ENCODE assay signal across 14 cellular contexts in genomic region chr2:217609952-217610351, GRCh38.
DNase-seq lines count a peak whose midpoint lies in the region; ATAC-seq and TF ChIP-seq lines count a peak whose summit lies in the region.
"Had no signal": no experiment of that assay in that cellular context is flagged by ENCODE, and none has a peak within 500 bp of the region (broad histone marks: within the 10 kb centered on the region; RNA-seq: fewer than 3 reads in every experiment).

No MANE protein-coding gene starts in this region.

- CTCF ChIA-PET in activated CD8-positive, alpha-beta T cell treated with anti-CD3 and anti-CD28 coated beads, Interleukin-2, amount 10 ng/mL, durations not matched to agents 7 days and 5 days (lab: Charles Lee): no interaction called here

- H3K9me3 Mint-ChIP-seq in activated CD8-positive, alpha-beta T cell treated with anti-CD3 and anti-CD28 coated beads, Interleukin-2, amount 10 ng/mL, durations not matched to agents 7 days and 5 days (ENCODE audit: insufficient read depth): no peaks in the 10 kb centered on the region
- H3K9me3 Mint-ChIP-seq in stimulated activated effector memory CD8-positive, alpha-beta T cell treated with anti-CD3 and anti-CD28 coated beads, Interleukin-12 subunit alpha, Interleukin-12 subunit beta, amount 100 ng/mL, for 72 hours: no peaks in the 10 kb centered on the region
- H3K9me3 Mint-ChIP-seq: activated T-cell treated with anti-CD3 and anti-CD28 coated beads, Interleukin-2, amount 50 U/mL, for 4 hours had no signal

- intact Hi-C loops in upper lobe of right lung (cut with DNase I): no loop called here

- DNase-seq in activated CD8-positive, alpha-beta memory T cell treated with anti-CD3 and anti-CD28 coated beads for 24 hours: peak; percentile 59
- DNase-seq in activated CD8-positive, alpha-beta memory T cell treated with anti-CD3 and anti-CD28 coated beads, Interleukin-2, amount 50 U/mL, for 48 hours: no peak
- peak; percentile 92 for DNase-seq in NCI-H2029 treated with DMSO at 0.1 percent for 48 hours (lab: John Stamatoyannopoulos, UW)
- DNase-seq in activated CD8-positive, alpha-beta T cell treated with anti-CD3 and anti-CD28 coated beads, Interleukin-2, amount 10 ng/mL, durations not matched to agents 7 days and 5 days: no peak
- DNase-seq in stimulated activated effector memory CD8-positive, alpha-beta T cell treated with anti-CD3 and anti-CD28 coated beads, Interleukin-12 subunit alpha, Interleukin-12 subunit beta, amount 100 ng/mL, for 72 hours (ENCODE audit: low spot score in 2 of 2): no peak
- no peak for DNase-seq in upper lobe of right lung
- DNase-seq: kidney, NCI-H526 treated with DMSO at 0.1 percent for 48 hours, psoas muscle, Right ventricle myocardium superior had no signal

- no peak overlapping the region for H3K27ac ChIP-seq in upper lobe of right lung
- H3K27ac ChIP-seq: HL-60, psoas muscle had no signal

- H3K4me3 ChIP-seq in upper lobe of right lung: no peak overlapping the region
- H3K4me3 ChIP-seq: psoas muscle had no signal

- peaks cover 31% of the 10 kb centered on the region for H3K4me1 Mint-ChIP-seq in activated CD8-positive, alpha-beta T cell treated with anti-CD3 and anti-CD28 coated beads, Interleukin-2, amount 10 ng/mL, durations not matched to agents 7 days and 5 days (ENCODE audit: low read depth)
- peaks cover 23% of the 10 kb centered on the region for H3K4me1 Mint-ChIP-seq in stimulated activated effector memory CD8-positive, alpha-beta T cell treated with anti-CD3 and anti-CD28 coated beads, Interleukin-12 subunit alpha, Interleukin-12 subunit beta, amount 100 ng/mL, for 72 hours

- H3K4me3 Mint-ChIP-seq in activated CD8-positive, alpha-beta T cell treated with anti-CD3 and anti-CD28 coated beads, Interleukin-2, amount 10 ng/mL, durations not matched to agents 7 days and 5 days: no peak overlapping the region
- no peak overlapping the region for H3K4me3 Mint-ChIP-seq in stimulated activated effector memory CD8-positive, alpha-beta T cell treated with anti-CD3 and anti-CD28 coated beads, Interleukin-12 subunit alpha, Interleukin-12 subunit beta, amount 100 ng/mL, for 72 hours

- no peak for TF ChIP-seq CTCF in upper lobe of right lung (IDR thresholded peaks at IDR 0.05)

- peaks cover 5% of the 10 kb centered on the region for H3K4me1 ChIP-seq in upper lobe of right lung

- H3K36me3 Mint-ChIP-seq in activated CD8-positive, alpha-beta T cell treated with anti-CD3 and anti-CD28 coated beads, Interleukin-2, amount 10 ng/mL, durations not matched to agents 7 days and 5 days (ENCODE audit: low read depth): no peaks in the 10 kb centered on the region
- H3K36me3 Mint-ChIP-seq in stimulated activated effector memory CD8-positive, alpha-beta T cell treated with anti-CD3 and anti-CD28 coated beads, Interleukin-12 subunit alpha, Interleukin-12 subunit beta, amount 100 ng/mL, for 72 hours: peaks cover 5% of the 10 kb centered on the region

- no peaks in the 10 kb centered on the region for H3K27me3 ChIP-seq in upper lobe of right lung

- no peaks in the 10 kb centered on the region for H3K27me3 Mint-ChIP-seq in activated CD8-positive, alpha-beta T cell treated with anti-CD3 and anti-CD28 coated beads, Interleukin-2, amount 10 ng/mL, durations not matched to agents 7 days and 5 days (ENCODE audit: low read depth)

- H3K9me3 ChIP-seq in upper lobe of right lung: no peaks in the 10 kb centered on the region
- H3K9me3 ChIP-seq: psoas muscle had no signal

- POLR2A ChIA-PET in activated CD8-positive, alpha-beta T cell treated with anti-CD3 and anti-CD28 coated beads, Interleukin-2, amount 10 ng/mL, durations not matched to agents 7 days and 5 days (lab: Charles Lee): no interaction called here

- peak overlapping the region; percentile 81 for H3K27ac Mint-ChIP-seq in activated CD8-positive, alpha-beta T cell treated with anti-CD3 and anti-CD28 coated beads, Interleukin-2, amount 10 ng/mL, durations not matched to agents 7 days and 5 days
- H3K27ac Mint-ChIP-seq in stimulated activated effector memory CD8-positive, alpha-beta T cell treated with anti-CD3 and anti-CD28 coated beads, Interleukin-12 subunit alpha, Interleukin-12 subunit beta, amount 100 ng/mL, for 72 hours: peak overlapping the region; percentile 91

- ATAC-seq in activated CD8-positive, alpha-beta T cell treated with anti-CD3 and anti-CD28 coated beads, Interleukin-2, amount 10 ng/mL, durations not matched to agents 7 days and 5 days: peak; percentile 14
- peak; percentile 4 for ATAC-seq in stimulated activated effector memory CD8-positive, alpha-beta T cell treated with anti-CD3 and anti-CD28 coated beads, Interleukin-12 subunit alpha, Interleukin-12 subunit beta, amount 100 ng/mL, for 72 hours
- ATAC-seq in HG03565 (IDR thresholded peaks at IDR 0.05; ENCODE audit: unreplicated experiment) (no peak), HG02885 (IDR thresholded peaks at IDR 0.05; ENCODE audit: poor library complexity, unreplicated experiment) (no peak), upper lobe of right lung (no peak)

- H3K36me3 ChIP-seq in upper lobe of right lung: no peaks in the 10 kb centered on the region

Comparison
In these comparisons a context has a peak if more than half of its experiments do, and no peak if none do; other contexts are left out.
1. DNase-seq: peak in activated CD8-positive, alpha-beta memory T cell treated with anti-CD3 and anti-CD28 coated beads for 24 hours (single experiment) and NCI-H2029 treated with DMSO at 0.1 percent for 48 hours (single experiment); none in activated CD8-positive, alpha-beta memory T cell treated with anti-CD3 and anti-CD28 coated beads, Interleukin-2, amount 50 U/mL, for 48 hours (single experiment), activated CD8-positive, alpha-beta T cell treated with anti-CD3 and anti-CD28 coated beads, Interleukin-2, amount 10 ng/mL, durations not matched to agents 7 days and 5 days (single experiment), stimulated activated effector memory CD8-positive, alpha-beta T cell treated with anti-CD3 and anti-CD28 coated beads, Interleukin-12 subunit alpha, Interleukin-12 subunit beta, amount 100 ng/mL, for 72 hours (0 of 2) and upper lobe of right lung (single experiment).
2. ATAC-seq: peak in activated CD8-positive, alpha-beta T cell treated with anti-CD3 and anti-CD28 coated beads, Interleukin-2, amount 10 ng/mL, durations not matched to agents 7 days and 5 days (single experiment) and stimulated activated effector memory CD8-positive, alpha-beta T cell treated with anti-CD3 and anti-CD28 coated beads, Interleukin-12 subunit alpha, Interleukin-12 subunit beta, amount 100 ng/mL, for 72 hours (single experiment); none in HG03565 (single experiment), HG02885 (single experiment) and upper lobe of right lung (single experiment).